8 cellular contexts compared by ENCODE assay signal in genomic region chr13:26051231-26052135, GRCh38. TPM values are rescaled to one million over a fixed set of nuclear protein-coding genes. Genes with fewer than 3 reads are reported as not detected.
A peak's percentile ranks its signal among the peaks of the same experiment; 100 is the strongest.
DNase-seq lines count a peak whose midpoint lies in the region; ATAC-seq and TF ChIP-seq lines count a peak whose summit lies in the region.

Gene SHISA2 (minus strand): TSS chr13:26052016. CDS start chr13:26050975, 1,041 bp downstream.

- no peak within 1 kb of the TSS for H3K27ac Mint-ChIP-seq in activated naive CD8-positive, alpha-beta T cell
- peak within 1 kb of the TSS; percentile 81 for H3K27ac Mint-ChIP-seq in glutamatergic neuron (ENCODE audit: unreplicated experiment)

- peak within 1 kb of the TSS; percentile 63 for H3K4me3 ChIP-seq in osteoblast (ENCODE audit: insufficient read depth, low read length)

- H3K27me3 ChIP-seq in osteoblast (ENCODE audit: insufficient read depth, low read length) = peaks cover 64% of the 10 kb centered on the region

- no peaks in the 10 kb centered on the region for H3K4me1 ChIP-seq in osteoblast (ENCODE audit: insufficient read depth, low read length)

- no peak for ATAC-seq in HG03097 (IDR thresholded peaks at IDR 0.05; ENCODE audit: low FRiP score, unreplicated experiment)

- H3K9me3 ChIP-seq in osteoblast (ENCODE audit: low read depth, low read length) = no peaks in the 10 kb centered on the region

- TF ChIP-seq CTCF in glutamatergic neuron (IDR thresholded peaks at IDR 0.05; ENCODE audit: partially characterized antibody, unreplicated experiment) (no peak), osteoblast (IDR thresholded peaks at IDR 0.05; ENCODE audit: extremely low read depth, low read depth, low read length) (no peak)

- H3K4me3 Mint-ChIP-seq in activated naive CD8-positive, alpha-beta T cell = peak within 1 kb of the TSS; percentile 79
- H3K4me3 Mint-ChIP-seq in glutamatergic neuron (ENCODE audit: unreplicated experiment) = peak within 1 kb of the TSS; percentile 82

- H3K27ac ChIP-seq in osteoblast (ENCODE audit: low read depth, low read length) = no peak within 1 kb of the TSS

- H3K27me3 Mint-ChIP-seq in activated naive CD8-positive, alpha-beta T cell = peaks cover 1% of the 10 kb centered on the region
- peaks cover 11% of the 10 kb centered on the region for H3K27me3 Mint-ChIP-seq in glutamatergic neuron (ENCODE audit: unreplicated experiment)

- DNase-seq in NCI-H2107 (lab: John Stamatoyannopoulos, UW) = peak; percentile 13
- DNase-seq in NCI-H2107 treated with DMSO at 0.1 percent for 48 hours (lab: John Stamatoyannopoulos, UW; ENCODE audit: unreplicated experiment) = no peak
- DNase-seq in NOMO-1 treated with DMSO at 0.1 percent for 48 hours (lab: John Stamatoyannopoulos, UW; ENCODE audit: unreplicated experiment) = peak; percentile 61
- DNase-seq in glutamatergic neuron = peak; percentile 60
- DNase-seq in osteoblast (ENCODE audit: insufficient read length, low spot score, missing footprints) = peak; percentile 87
- DNase-seq in OCI-M1 (lab: John Stamatoyannopoulos, UW) = no peak

- H3K4me2 ChIP-seq in osteoblast (ENCODE audit: insufficient read depth, low read length) = peak within 1 kb of the TSS; percentile 77

- H3K79me2 ChIP-seq in osteoblast (ENCODE audit: insufficient read depth, low read length) = no peaks in the 10 kb centered on the region

- no peaks in the 10 kb centered on the region for H3K36me3 Mint-ChIP-seq in activated naive CD8-positive, alpha-beta T cell
- no peaks in the 10 kb centered on the region for H3K36me3 Mint-ChIP-seq in glutamatergic neuron (ENCODE audit: unreplicated experiment)

- H2AFZ ChIP-seq in osteoblast (ENCODE audit: low read length) = peak within 1 kb of the TSS; percentile 68

- peaks cover 18% of the 10 kb centered on the region for H3K4me1 Mint-ChIP-seq in activated naive CD8-positive, alpha-beta T cell (ENCODE audit: low read depth)
- peaks cover 28% of the 10 kb centered on the region for H3K4me1 Mint-ChIP-seq in glutamatergic neuron (ENCODE audit: low read depth, unreplicated experiment)

- no peaks in the 10 kb centered on the region for H4K20me1 ChIP-seq in osteoblast (ENCODE audit: insufficient read depth, low read length)

- no peaks in the 10 kb centered on the region for H3K9me3 Mint-ChIP-seq in activated naive CD8-positive, alpha-beta T cell (ENCODE audit: low read depth)
- peaks cover 11% of the 10 kb centered on the region for H3K9me3 Mint-ChIP-seq in glutamatergic neuron (ENCODE audit: unreplicated experiment)

- H3K36me3 ChIP-seq in osteoblast (ENCODE audit: insufficient read depth, low read length) = no peaks in the 10 kb centered on the region

RNA-seq across cellular contexts. Expression of gene SHISA2, which starts in this region (rescaled TPM):
- 34.1 TPM for total RNA-seq in glutamatergic neuron (ENCODE audit: unreplicated experiment)
- total RNA-seq in osteoblast = 2.7 and 4.3 TPM in 2 replicates

Comparison
In these comparisons a context has a peak if more than half of its experiments do, and no peak if none do; other contexts are left out.
1. DNase-seq: peak in NCI-H2107 (single experiment), NOMO-1 treated with DMSO at 0.1 percent for 48 hours (single experiment), glutamatergic neuron (single experiment) and osteoblast (single experiment); none in NCI-H2107 treated with DMSO at 0.1 percent for 48 hours (single experiment) and OCI-M1 (single experiment).